21 cellular contexts compared by ENCODE assay signal in genomic region chr17:70947215-70947614, GRCh38.
DNase-seq lines count a peak whose midpoint lies in the region; ATAC-seq and TF ChIP-seq lines count a peak whose summit lies in the region.
"Had no signal": no experiment of that assay in that cellular context is flagged by ENCODE, and none has a peak within 500 bp of the region (broad histone marks: within the 10 kb centered on the region; RNA-seq: fewer than 3 reads in every experiment).

No MANE protein-coding gene starts in this region.

- H3K4me1 Mint-ChIP-seq in activated naive CD4-positive, alpha-beta T cell treated with anti-CD3 and anti-CD28 coated beads, Interleukin-2, amount 50 U/mL, for 24 hours, result no peaks in the 10 kb centered on the region
- H3K4me1 Mint-ChIP-seq in activated naive CD4-positive, alpha-beta T cell treated with anti-CD3 and anti-CD28 coated beads, Interleukin-2, amount 10 ng/mL, durations not matched to agents 7 days and 5 days, result no peaks in the 10 kb centered on the region
- H3K4me1 Mint-ChIP-seq in neural progenitor cell (no peaks in the 10 kb centered on the region), Calu3 (ENCODE audit: low read depth, unreplicated experiment) (no peaks in the 10 kb centered on the region)
- H3K4me1 Mint-ChIP-seq: B cell; CD4-positive, CD25-positive, alpha-beta regulatory T cell had no signal

- H3F3A ChIP-seq in neural progenitor cell (ENCODE audit: low read depth), result no peaks in the 10 kb centered on the region

- CTCF ChIA-PET in activated naive CD4-positive, alpha-beta T cell treated with anti-CD3 and anti-CD28 coated beads, Interleukin-2, amount 10 ng/mL, durations not matched to agents 7 days and 5 days (lab: Charles Lee), result no interaction called here
- CTCF ChIA-PET in Calu3 (lab: Charles Lee), result interaction anchor here (0.6 kb wide), 1 partner anchor 542 kb away, joined by 3 read pairs; no protein-coding TSS in a partner anchor

- H3K27me3 ChIP-seq in adipocyte (replicated peaks; ENCODE audit: control insufficient read depth, insufficient read depth, low read length) (no peaks in the 10 kb centered on the region), neural progenitor cell (no peaks in the 10 kb centered on the region)
- H3K27me3 ChIP-seq: BLaER1 had no signal

- H3K9me3 Mint-ChIP-seq in activated naive CD4-positive, alpha-beta T cell treated with anti-CD3 and anti-CD28 coated beads, Interleukin-2, amount 50 U/mL, for 24 hours, result peaks cover 9% of the 10 kb centered on the region
- peaks cover 26% of the 10 kb centered on the region for H3K9me3 Mint-ChIP-seq in activated naive CD4-positive, alpha-beta T cell treated with anti-CD3 and anti-CD28 coated beads, Interleukin-2, amount 10 ng/mL, durations not matched to agents 7 days and 5 days
- peaks cover 20% of the 10 kb centered on the region for H3K9me3 Mint-ChIP-seq in neural progenitor cell
- peaks cover 7% of the 10 kb centered on the region for H3K9me3 Mint-ChIP-seq in Calu3 (ENCODE audit: low read depth, unreplicated experiment)

- no peak for DNase-seq in activated naive CD4-positive, alpha-beta T cell treated with anti-CD3 and anti-CD28 coated beads, Interleukin-2, amount 10 ng/mL, durations not matched to agents 7 days and 5 days
- DNase-seq in adipocyte (ENCODE audit: low read depth) (no peak), neural progenitor cell (ENCODE audit: low spot score) (no peak), Calu3 (no peak), HuH-7.5 (ENCODE audit: low spot score) (no peak)
- DNase-seq: Caco-2; CD4-positive, CD25-positive, alpha-beta regulatory T cell; CD8-positive, alpha-beta T cell; DMS 273 treated with DMSO at 0.1 percent for 48 hours; DMS79; EL; GDM1; GOT3 had no signal

- H3K9me3 ChIP-seq in adipocyte (ENCODE audit: control insufficient read depth, low read length) (no peaks in the 10 kb centered on the region), neural progenitor cell (ENCODE audit: low read depth) (no peaks in the 10 kb centered on the region)
- H3K9me3 ChIP-seq: BLaER1, Caco-2, HAP-1 had no signal

- no peaks in the 10 kb centered on the region for H3K27me3 Mint-ChIP-seq in activated naive CD4-positive, alpha-beta T cell treated with anti-CD3 and anti-CD28 coated beads, Interleukin-2, amount 50 U/mL, for 24 hours
- H3K27me3 Mint-ChIP-seq in activated naive CD4-positive, alpha-beta T cell treated with anti-CD3 and anti-CD28 coated beads, Interleukin-2, amount 10 ng/mL, durations not matched to agents 7 days and 5 days, result no peaks in the 10 kb centered on the region
- H3K27me3 Mint-ChIP-seq in neural progenitor cell (ENCODE audit: insufficient read depth, low read depth) (peaks cover 3% of the 10 kb centered on the region), Calu3 (ENCODE audit: unreplicated experiment) (no peaks in the 10 kb centered on the region)
- H3K27me3 Mint-ChIP-seq: B cell; CD4-positive, CD25-positive, alpha-beta regulatory T cell had no signal

- no peak overlapping the region for H3K4me3 Mint-ChIP-seq in activated naive CD4-positive, alpha-beta T cell treated with anti-CD3 and anti-CD28 coated beads, Interleukin-2, amount 50 U/mL, for 24 hours
- no peak overlapping the region for H3K4me3 Mint-ChIP-seq in activated naive CD4-positive, alpha-beta T cell treated with anti-CD3 and anti-CD28 coated beads, Interleukin-2, amount 10 ng/mL, durations not matched to agents 7 days and 5 days
- no peak overlapping the region for H3K4me3 Mint-ChIP-seq in neural progenitor cell
- no peak overlapping the region for H3K4me3 Mint-ChIP-seq in Calu3 (ENCODE audit: low read depth, unreplicated experiment)
- H3K4me3 Mint-ChIP-seq: B cell; CD4-positive, CD25-positive, alpha-beta regulatory T cell; CD8-positive, alpha-beta T cell had no signal

- peak overlapping the region; percentile 26 for H2AFZ ChIP-seq in neural progenitor cell (replicated peaks)

- H3K36me3 ChIP-seq in adipocyte (ENCODE audit: control insufficient read depth, insufficient read depth, low read length, severe bottlenecking) (no peaks in the 10 kb centered on the region), neural progenitor cell (no peaks in the 10 kb centered on the region)
- H3K36me3 ChIP-seq: BLaER1, HAP-1 had no signal

- no peak overlapping the region for H3K27ac ChIP-seq in neural progenitor cell
- H3K27ac ChIP-seq: 22Rv1, BLaER1, C4-2B had no signal

- no peak overlapping the region for H3K4me2 ChIP-seq in neural progenitor cell
- H3K4me2 ChIP-seq: BLaER1 had no signal

- BruUV-seq in Calu3 (replicated peaks; lab: Mats Ljungman, UMichigan), result no TSS peak

- H3K4me1 ChIP-seq in adipocyte (ENCODE audit: control insufficient read depth, insufficient read depth, low read length), result no peaks in the 10 kb centered on the region
- H3K4me1 ChIP-seq in neural progenitor cell, result peaks cover 4% of the 10 kb centered on the region
- H3K4me1 ChIP-seq: BLaER1, Caco-2, HAP-1 had no signal

- peak overlapping the region; percentile 61 for H3K27ac Mint-ChIP-seq in activated naive CD4-positive, alpha-beta T cell treated with anti-CD3 and anti-CD28 coated beads, Interleukin-2, amount 50 U/mL, for 24 hours
- no peak overlapping the region for H3K27ac Mint-ChIP-seq in activated naive CD4-positive, alpha-beta T cell treated with anti-CD3 and anti-CD28 coated beads, Interleukin-2, amount 10 ng/mL, durations not matched to agents 7 days and 5 days
- H3K27ac Mint-ChIP-seq in neural progenitor cell (no peak overlapping the region), Calu3 (ENCODE audit: unreplicated experiment) (no peak overlapping the region)
- H3K27ac Mint-ChIP-seq: B cell; CD4-positive, CD25-positive, alpha-beta regulatory T cell; CD8-positive, alpha-beta T cell had no signal

- H3K9ac ChIP-seq in adipocyte (ENCODE audit: low read length) (peak overlapping the region; percentile 34), neural progenitor cell (no peak overlapping the region)
- H3K9ac ChIP-seq: BLaER1 had no signal

- no peaks in the 10 kb centered on the region for H3K79me2 ChIP-seq in neural progenitor cell (ENCODE audit: low read depth)

- no peaks in the 10 kb centered on the region for H3K36me3 Mint-ChIP-seq in activated naive CD4-positive, alpha-beta T cell treated with anti-CD3 and anti-CD28 coated beads, Interleukin-2, amount 50 U/mL, for 24 hours
- H3K36me3 Mint-ChIP-seq in activated naive CD4-positive, alpha-beta T cell treated with anti-CD3 and anti-CD28 coated beads, Interleukin-2, amount 10 ng/mL, durations not matched to agents 7 days and 5 days, result no peaks in the 10 kb centered on the region
- H3K36me3 Mint-ChIP-seq in neural progenitor cell, result peaks cover 2% of the 10 kb centered on the region
- no peaks in the 10 kb centered on the region for H3K36me3 Mint-ChIP-seq in Calu3 (ENCODE audit: insufficient read depth, unreplicated experiment)
- H3K36me3 Mint-ChIP-seq: CD4-positive, CD25-positive, alpha-beta regulatory T cell; CD8-positive, alpha-beta T cell had no signal

- TF ChIP-seq CTCF in neural progenitor cell (IDR thresholded peaks at IDR 0.05) (no peak), Calu3 (IDR thresholded peaks at IDR 0.05; ENCODE audit: unreplicated experiment) (no peak)

- no peak for ATAC-seq in GM19397 (IDR thresholded peaks at IDR 0.05; ENCODE audit: unreplicated experiment)
- ATAC-seq: CD8-positive, alpha-beta T cell; GM12878 had no signal

- intact Hi-C loops in Calu3 (cut with micrococcal nuclease; ENCODE audit: unreplicated experiment), result no loop called here

- H3K4me3 ChIP-seq in adipocyte (ENCODE audit: low read length) (peak overlapping the region; percentile 19), neural progenitor cell (no peak overlapping the region)
- H3K4me3 ChIP-seq: BLaER1, GM12878, HAP-1 had no signal

- no peaks in the 10 kb centered on the region for H4K20me1 ChIP-seq in neural progenitor cell (ENCODE audit: low read depth)
- H4K20me1 ChIP-seq: BLaER1 had no signal
